24 cellular contexts compared by ENCODE assay signal in genomic region chr7:108091461-108091831, GRCh38. TPM values are rescaled to one million over a fixed set of nuclear protein-coding genes. Genes with fewer than 3 reads are reported as not detected.
DNase-seq lines count a peak whose midpoint lies in the region; ATAC-seq and TF ChIP-seq lines count a peak whose summit lies in the region.
"Had no signal": no experiment of that assay in that cellular context is flagged by ENCODE, and none has a peak within 500 bp of the region (broad histone marks: within the 10 kb centered on the region; RNA-seq: fewer than 3 reads in every experiment).

No MANE protein-coding gene starts in this region.

- H3K9me3 ChIP-seq in SK-N-SH (no peaks in the 10 kb centered on the region), aorta (ENCODE audit: control insufficient read depth, low read length) (no peaks in the 10 kb centered on the region)

- H3K4me2 ChIP-seq in SK-N-SH, result no peak overlapping the region

- H3K27ac ChIP-seq in SK-N-SH (ENCODE audit: low read depth in 2 of 2, low read length in 1 of 2) (no peak overlapping the region), aorta (ENCODE audit: low read depth in 1 of 2, low read length in 2 of 2) (no peak overlapping the region)
- H3K27ac ChIP-seq: HL-60, RWPE1 had no signal

- no peaks in the 10 kb centered on the region for H3K36me3 ChIP-seq in SK-N-SH (replicated peaks in 1 of 2; ENCODE audit: control insufficient read depth in 1 of 2, insufficient read depth in 2 of 2, low read length in 1 of 2)
- no peaks in the 10 kb centered on the region for H3K36me3 ChIP-seq in aorta (ENCODE audit: control insufficient read depth in 1 of 2, insufficient read depth in 2 of 2, low read length in 1 of 2)

- H3K27me3 Mint-ChIP-seq in IgD-negative memory B cell, result peaks cover 13% of the 10 kb centered on the region
- H3K27me3 Mint-ChIP-seq: stimulated activated naive CD8-positive, alpha-beta T cell treated with anti-CD3 and anti-CD28 coated beads, Interleukin-15, amount 100 ng/mL, for 72 hours had no signal

- H3K27me3 ChIP-seq in SK-N-SH (ENCODE audit: insufficient read depth), result no peaks in the 10 kb centered on the region
- no peaks in the 10 kb centered on the region for H3K27me3 ChIP-seq in aorta (ENCODE audit: control insufficient read depth in 1 of 2, insufficient read depth in 2 of 2, low read length in 1 of 2)

- H3K9me3 Mint-ChIP-seq in IgD-negative memory B cell, result no peaks in the 10 kb centered on the region
- H3K9me3 Mint-ChIP-seq: activated CD4-positive, alpha-beta T cell treated with anti-CD3 and anti-CD28 coated beads, Interleukin-2, amount 10 ng/mL, durations not matched to agents 7 days and 5 days; activated T-cell treated with anti-CD3 and anti-CD28 coated beads, Interleukin-2, amount 50 U/mL, for 24 hours; nephron; stimulated activated naive CD8-positive, alpha-beta T cell treated with anti-CD3 and anti-CD28 coated beads, Interleukin-15, amount 100 ng/mL, for 72 hours; WTC11 had no signal

- 78% methylated on average over 7 of the region's 7 CpGs for WGBS in SK-N-SH (ENCODE audit: low lambda C conversion rate)
- WGBS in aorta, 2 donors, result 93 to 95% methylated on average over 7 of the region's 7 CpGs

- no peaks in the 10 kb centered on the region for H4K20me1 ChIP-seq in SK-N-SH (ENCODE audit: insufficient read depth)

- TF ChIP-seq RAD21 in SK-N-SH (IDR thresholded peaks at IDR 0.05; ENCODE audit: low read length), result no peak

- intact Hi-C loops in aorta (cut with DNase I), result no loop called here

- peak in 1 of 2 experiments; percentile 59; a peak in 1 of 4 replicates for TF ChIP-seq EP300 in SK-N-SH (IDR thresholded peaks at IDR 0.05; ENCODE audit: borderline replicate concordance in 1 of 2, low read depth in 1 of 2, low read length in 1 of 2)

- CTCF ChIA-PET in SK-N-SH (lab: Yijun Ruan, JAX), result interaction anchor here (1.4 to 1.5 kb wide), 2 partner anchors 44 to 54 kb away, joined by 3 read pairs; no protein-coding TSS in a partner anchor

- no peaks in the 10 kb centered on the region for H3K79me2 ChIP-seq in SK-N-SH (ENCODE audit: insufficient read depth)

- no peak for TF ChIP-seq CTCF in SK-N-SH (IDR thresholded peaks at IDR 0.05)

- H3F3A ChIP-seq in SK-N-SH (replicated peaks; ENCODE audit: insufficient read depth), result peaks cover 16% of the 10 kb centered on the region

- no peak overlapping the region for H3K9ac ChIP-seq in SK-N-SH

- H3K9me2 ChIP-seq in SK-N-SH, result no peaks in the 10 kb centered on the region

- peak overlapping the region in 2 of 3 donors; percentile 18 to 43 for H3K27ac Mint-ChIP-seq in IgD-negative memory B cell
- H3K27ac Mint-ChIP-seq: activated CD4-positive, alpha-beta T cell treated with anti-CD3 and anti-CD28 coated beads, Interleukin-2, amount 10 ng/mL, durations not matched to agents 7 days and 5 days; activated T-cell treated with anti-CD3 and anti-CD28 coated beads, Interleukin-2, amount 50 U/mL, for 24 hours; nephron; stimulated activated naive CD8-positive, alpha-beta T cell treated with anti-CD3 and anti-CD28 coated beads, Interleukin-15, amount 100 ng/mL, for 72 hours; WTC11 had no signal

- H3K4me1 ChIP-seq in SK-N-SH (ENCODE audit: control insufficient read depth in 1 of 2, insufficient read depth in 2 of 2, low read depth in 1 of 2, low read length in 1 of 2) (peaks cover 13 to 31% of the 10 kb centered on the region in 2 experiments), aorta (ENCODE audit: control insufficient read depth in 1 of 2, insufficient read depth in 2 of 2, low read length in 2 of 2) (peaks cover 0 to 3% of the 10 kb centered on the region in 2 donors)

- peak; percentile 11 for DNase-seq in DMS79 (lab: John Stamatoyannopoulos, UW)
- DNase-seq in SK-N-SH, result no peak
- peak; percentile 80 for DNase-seq in islet precursor cell
- DNase-seq in aorta, result no peak
- DNase-seq in amygdala (lab: John Stamatoyannopoulos, UW), result no peak
- DNase-seq: activated CD4-positive, alpha-beta T cell treated with anti-CD3 and anti-CD28 coated beads, Interleukin-2, amount 10 ng/mL, durations not matched to agents 7 days and 5 days; activated gamma-delta T cell treated with Interleukin-2 at 50 U/mL for 16 hours; activated T-cell treated with anti-CD3 and anti-CD28 coated beads, Interleukin-2, amount 50 U/mL, for 24 hours; effector CD8-positive, alpha-beta T cell; glutamatergic neuron; kidney; NCI-H1092; NCI-H187; NCI-H345; stimulated activated CD8-positive, alpha-beta memory T cell treated with anti-CD3 and anti-CD28 coated beads, Interleukin-4, amount 100 ng/mL, for 48 hours; stimulated activated naive CD8-positive, alpha-beta T cell treated with anti-CD3 and anti-CD28 coated beads, Interleukin-15, amount 100 ng/mL, for 72 hours had no signal

- ATAC-seq in aorta (ENCODE audit: low FRiP score), result no peak
- ATAC-seq in HG03139 (IDR thresholded peaks at IDR 0.05; ENCODE audit: unreplicated experiment), result no peak
- no peak for ATAC-seq in GM19035 (IDR thresholded peaks at IDR 0.05; ENCODE audit: unreplicated experiment)
- ATAC-seq: stimulated activated naive CD8-positive, alpha-beta T cell treated with anti-CD3 and anti-CD28 coated beads, Interleukin-15, amount 100 ng/mL, for 72 hours; WTC11 had no signal

- H3K4me3 ChIP-seq in SK-N-SH (ENCODE audit: low read depth in 2 of 2, low read length in 1 of 2), result no peak overlapping the region
- no peak overlapping the region for H3K4me3 ChIP-seq in aorta (ENCODE audit: low read length in 2 of 2)

- peaks cover 5 to 8% (median 8%) of the 10 kb centered on the region in 3 donors for H3K4me1 Mint-ChIP-seq in IgD-negative memory B cell
- H3K4me1 Mint-ChIP-seq: activated CD4-positive, alpha-beta T cell treated with anti-CD3 and anti-CD28 coated beads, Interleukin-2, amount 10 ng/mL, durations not matched to agents 7 days and 5 days; stimulated activated naive CD8-positive, alpha-beta T cell treated with anti-CD3 and anti-CD28 coated beads, Interleukin-15, amount 100 ng/mL, for 72 hours; WTC11 had no signal

- no peak overlapping the region for H2AFZ ChIP-seq in SK-N-SH (ENCODE audit: low read depth)

- no peak overlapping the region for H3K4me3 Mint-ChIP-seq in IgD-negative memory B cell
- H3K4me3 Mint-ChIP-seq: activated CD4-positive, alpha-beta T cell treated with anti-CD3 and anti-CD28 coated beads, Interleukin-2, amount 10 ng/mL, durations not matched to agents 7 days and 5 days; activated T-cell treated with anti-CD3 and anti-CD28 coated beads, Interleukin-2, amount 50 U/mL, for 24 hours; nephron; stimulated activated naive CD8-positive, alpha-beta T cell treated with anti-CD3 and anti-CD28 coated beads, Interleukin-15, amount 100 ng/mL, for 72 hours; WTC11 had no signal

- H3K36me3 Mint-ChIP-seq in IgD-negative memory B cell, result no peaks in the 10 kb centered on the region
- H3K36me3 Mint-ChIP-seq: WTC11 had no signal

- POLR2A ChIA-PET in SK-N-SH (lab: Yijun Ruan, JAX), result no interaction called here

TF ChIP-seq in SK-N-SH, 30 proteins besides CTCF, POLR2A, EP300 and RAD21 (continues in another document):
- TF ChIP-seq ELF1 (IDR thresholded peaks at IDR 0.05) (no peak), JUND (IDR thresholded peaks at IDR 0.05) (peak; percentile 45; the same call in 1 of the 2 replicates), PBX3 (IDR thresholded peaks at IDR 0.05) (peak; percentile 74), TCF12 (IDR thresholded peaks at IDR 0.05) (peak; percentile 78; the same call in 1 of the 2 replicates), TAF1 (IDR thresholded peaks at IDR 0.05; ENCODE audit: borderline replicate concordance, low read depth, low read length) (no peak), NRF1 (IDR thresholded peaks at IDR 0.05; ENCODE audit: low read depth, low read length) (no peak), NFIC (IDR thresholded peaks at IDR 0.05; ENCODE audit: borderline replicate concordance) (peak; percentile 48; the same call in 1 of the 2 replicates)
- TF ChIP-seq, protein P1, sequence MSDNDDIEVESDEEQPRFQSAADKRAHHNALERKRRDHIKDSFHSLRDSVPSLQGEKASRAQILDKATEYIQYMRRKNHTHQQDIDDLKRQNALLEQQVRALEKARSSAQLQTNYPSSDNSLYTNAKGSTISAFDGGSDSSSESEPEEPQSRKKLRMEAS (IDR thresholded peaks at IDR 0.05; ENCODE audit: low read depth), result no peak
- TF ChIP-seq, protein P2, sequence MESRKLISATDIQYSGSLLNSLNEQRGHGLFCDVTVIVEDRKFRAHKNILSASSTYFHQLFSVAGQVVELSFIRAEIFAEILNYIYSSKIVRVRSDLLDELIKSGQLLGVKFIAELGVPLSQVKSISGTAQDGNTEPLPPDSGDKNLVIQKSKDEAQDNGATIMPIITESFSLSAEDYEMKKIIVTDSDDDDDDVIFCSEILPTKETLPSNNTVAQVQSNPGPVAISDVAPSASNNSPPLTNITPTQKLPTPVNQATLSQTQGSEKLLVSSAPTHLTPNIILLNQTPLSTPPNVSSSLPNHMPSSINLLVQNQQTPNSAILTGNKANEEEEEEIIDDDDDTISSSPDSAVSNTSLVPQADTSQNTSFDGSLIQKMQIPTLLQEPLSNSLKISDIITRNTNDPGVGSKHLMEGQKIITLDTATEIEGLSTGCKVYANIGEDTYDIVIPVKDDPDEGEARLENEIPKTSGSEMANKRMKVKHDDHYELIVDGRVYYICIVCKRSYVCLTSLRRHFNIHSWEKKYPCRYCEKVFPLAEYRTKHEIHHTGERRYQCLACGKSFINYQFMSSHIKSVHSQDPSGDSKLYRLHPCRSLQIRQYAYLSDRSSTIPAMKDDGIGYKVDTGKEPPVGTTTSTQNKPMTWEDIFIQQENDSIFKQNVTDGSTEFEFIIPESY (IDR thresholded peaks at IDR 0.05; ENCODE audit: borderline replicate concordance, low read depth), result no peak

RNA-seq across cellular contexts. Expression of gene LAMB4, which starts 38.7 kb away (rescaled TPM):
- polyA plus RNA-seq in IgD-negative memory B cell (not detected), SK-N-SH (2012; rRNA removed) (0.24 and 0.36 TPM in 2 replicates), aorta (not detected)
- polyA plus RNA-seq in SK-N-SH (2012; cell fraction: cytosol; rRNA removed), result 0.26 and 0.35 TPM in 2 replicates
- polyA plus RNA-seq in SK-N-SH (2012; cell fraction: nucleus; rRNA removed), result 0.21 and 0.30 TPM in 2 replicates
- total RNA-seq in aorta, result under 1 TPM in 1 of 2 donors, not detected in 1; 0.24 TPM
- total RNA-seq: activated CD4-positive, alpha-beta T cell treated with anti-CD3 and anti-CD28 coated beads, Interleukin-2, amount 10 ng/mL, durations not matched to agents 7 days and 5 days; G401; WTC11 had no signal

Comparison
In these comparisons a context has a peak if more than half of its experiments do, and no peak if none do; other contexts are left out.
1. DNase-seq: peak in DMS79 (single experiment) and islet precursor cell (single experiment); none in SK-N-SH (single experiment), aorta (0 of 2) and amygdala (0 of 56).